2 cellular contexts compared by ENCODE assay signal in genomic region chr17:57078274-57078673, GRCh38.
TF ChIP-seq lines count a peak whose summit lies in the region.

No MANE protein-coding gene starts in this region.

TF ChIP-seq in HEK293, 187 proteins besides CTCF, POLR2A, EP300 and RAD21 (continued from another document):
- TF ChIP-seq PRDM10 (tag by site-specific recombination; IDR thresholded peaks at IDR 0.05), result peak; percentile 61

TF ChIP-seq in K562, 482 proteins besides CTCF, POLR2A, EP300 and RAD21 (continued from another document):
- TF ChIP-seq CHD7 (IDR thresholded peaks at IDR 0.05; ENCODE audit: low read depth, low read length) (no peak), MED1 (CRISPR knock-in tag; IDR thresholded peaks at IDR 0.05; ENCODE audit: borderline replicate concordance) (no peak)
